ENCODE assay signal across 22 cellular contexts in the genomic region with DNA sequence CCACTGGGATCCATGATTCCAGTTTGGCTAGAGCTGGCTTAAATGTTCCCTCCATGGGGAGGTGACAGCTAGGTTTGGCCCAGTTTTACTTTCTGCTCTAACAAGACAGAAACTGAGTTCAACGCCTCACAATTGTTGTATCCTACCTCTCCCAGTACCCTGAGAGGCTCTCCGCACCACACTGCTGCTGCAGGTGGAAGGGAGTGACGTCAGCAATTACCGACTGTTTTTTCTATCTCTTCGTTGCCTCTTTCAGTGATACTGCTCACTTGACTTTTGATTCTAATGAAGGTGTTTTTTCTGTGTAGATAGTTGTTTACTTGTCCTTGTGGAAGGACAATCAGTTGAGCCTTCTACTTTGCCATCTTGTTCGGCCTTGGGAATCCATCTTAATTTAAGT.
DNase-seq lines count a peak whose midpoint lies in the region; ATAC-seq, FAIRE-seq and TF ChIP-seq lines count a peak whose summit lies in the region.
"Had no signal": no experiment of that assay in that cellular context is flagged by ENCODE, and none has a peak within 500 bp of the region (broad histone marks: within the 10 kb centered on the region; RNA-seq: fewer than 3 reads in every experiment).

No MANE protein-coding gene starts in this region.

- peak overlapping the region; percentile 93 for H4K91ac ChIP-seq in trophoblast cell (ENCODE audit: low read depth, low read length)

- CTCF ChIA-PET in HepG2 (lab: Yijun Ruan, JAX; ENCODE audit: low intra/inter-chr PET ratio, low total read pairs) (no interaction called here), PC-9 (lab: Charles Lee) (no interaction called here)

- H3K9ac ChIP-seq in HepG2 (ENCODE audit: insufficient read depth, low read depth, low read length) (no peak overlapping the region), trophoblast cell (ENCODE audit: low read length) (no peak overlapping the region)
- H3K9ac ChIP-seq: BLaER1 treated with 17β-estradiol and CSF1 and Interleukin-3, amounts not matched to agents 10 nM and 100 nM had no signal

- peak overlapping the region; percentile 96 for H2BK120ac ChIP-seq in trophoblast cell (ENCODE audit: insufficient read depth, low read length, poor library complexity)

- H3K14ac ChIP-seq in trophoblast cell (ENCODE audit: low read length), result peak overlapping the region; percentile 91

- no peak overlapping the region for H4K12ac ChIP-seq in trophoblast cell (ENCODE audit: low read depth, low read length)

- H3K4me1 ChIP-seq in HepG2 (ENCODE audit: insufficient read depth, low read length) (0 out of 2 replicates have a peak, but pooled peaks cover 4% of the 10 kb centered on the region), right lobe of liver (no peaks in the 10 kb centered on the region), PC-9 (replicated peaks; ENCODE audit: insufficient read depth) (peaks cover 27% of the 10 kb centered on the region), trophoblast cell (ENCODE audit: control insufficient read depth in 1 of 2, insufficient read depth in 2 of 2, low read length in 2 of 2) (peaks cover 6 to 7% of the 10 kb centered on the region in 2 experiments)
- H3K4me1 ChIP-seq: A549, BE2C had no signal

- WGBS in HepG2 (ENCODE audit: low lambda C conversion rate), result 30% methylated on average over 6 of the region's 6 CpGs
- 77% methylated on average over 6 of the region's 6 CpGs for WGBS in right lobe of liver (ENCODE audit: insufficient coverage, low coverage, low lambda C conversion rate, missing lambda C conversion rate)
- WGBS in trophoblast cell (ENCODE audit: extremely low coverage, insufficient coverage, insufficient read length), result no CpG with 5 or more reads among the region's 6 CpGs

- peaks cover 9% of the 10 kb centered on the region for H3F3A ChIP-seq in PC-9 (ENCODE audit: insufficient read depth, low read depth)

- ATAC-seq in HepG2 (no peak), right lobe of liver (no peak), esophagus mucosa (no peak)
- ATAC-seq in activated CD4-positive, CD25-positive, alpha-beta regulatory T cell treated with anti-CD3 and anti-CD28 coated beads, Interleukin-2, amount 50 U/mL, for 24 hours, result no peak
- ATAC-seq: A549, HCT116 had no signal

- POLR2A ChIA-PET in HepG2 (lab: Yijun Ruan, JAX), result no interaction called here
- POLR2A ChIA-PET in PC-9 (lab: Charles Lee; ENCODE audit: unreplicated experiment), result no interaction called here

- no peak for TF ChIP-seq POLR2A in HepG2 (IDR thresholded peaks at IDR 0.05; ENCODE audit: insufficient read depth in 1 of 2, low read depth in 2 of 2, low read length in 2 of 2)
- no peak for TF ChIP-seq POLR2A in right lobe of liver (IDR thresholded peaks at IDR 0.05)

- H3K4me2 ChIP-seq in HepG2 (ENCODE audit: low read depth, low read length) (no peak overlapping the region), PC-9 (no peak overlapping the region), trophoblast cell (ENCODE audit: low read length) (no peak overlapping the region)
- H3K4me2 ChIP-seq: A549; BLaER1 treated with 17β-estradiol and CSF1 and Interleukin-3, amounts not matched to agents 10 nM and 100 nM had no signal

- intact Hi-C loops in HepG2 (cut with micrococcal nuclease; ENCODE audit: unreplicated experiment) (no loop called here), right lobe of liver (cut with DNase I) (no loop called here), PC-9 (cut with micrococcal nuclease; ENCODE audit: unreplicated experiment) (no loop called here)

- H2AK5ac ChIP-seq in trophoblast cell (ENCODE audit: low read length), result peak overlapping the region; percentile 92

- H2AFZ ChIP-seq in HepG2 (ENCODE audit: low read length) (no peak overlapping the region), PC-9 (no peak overlapping the region), trophoblast cell (ENCODE audit: insufficient read depth, low read length, poor library complexity) (no peak overlapping the region)

- in situ Hi-C loops in HepG2 (cut with HindIII; ENCODE audit: extremely low pct_ligation_motif_present, low pct_unique_long_range_greater_than_20kb), result no loop called here

- no peak for FAIRE-seq in HepG2 (lab: Jason Lieb, UNC)
- FAIRE-seq: A549, G401.6, GM12892, H1 had no signal

- H4K20me1 ChIP-seq in HepG2 (ENCODE audit: insufficient read depth, low read length) (no peaks in the 10 kb centered on the region), PC-9 (ENCODE audit: insufficient read depth) (no peaks in the 10 kb centered on the region)
- H4K20me1 ChIP-seq: BLaER1 treated with 17β-estradiol and CSF1 and Interleukin-3, amounts not matched to agents 10 nM and 100 nM had no signal

- BruUV-seq in HepG2 (replicated peaks; lab: Mats Ljungman, UMichigan) (no TSS peak), PC-9 (replicated peaks; lab: Mats Ljungman, UMichigan) (no TSS peak)

- TF ChIP-seq CTCF in HepG2 (CRISPR knock-in tag; IDR thresholded peaks at IDR 0.05) (no peak), right lobe of liver (IDR thresholded peaks at IDR 0.05) (no peak), PC-9 (conservative IDR thresholded peaks at IDR 0.05) (no peak)

- H3K27ac ChIP-seq in HepG2 (ENCODE audit: extremely low read length, insufficient read depth, low read length), result no peak overlapping the region
- no peak overlapping the region for H3K27ac ChIP-seq in right lobe of liver
- peak overlapping the region; percentile 79; the same call in 1 of the 2 replicates for H3K27ac ChIP-seq in PC-9
- no peak overlapping the region for H3K27ac ChIP-seq in trophoblast cell (ENCODE audit: low read depth, low read length)
- H3K27ac ChIP-seq: A549; BLaER1 treated with 17β-estradiol and CSF1 and Interleukin-3, amounts not matched to agents 10 nM and 100 nM had no signal

- H4K8ac ChIP-seq in trophoblast cell (ENCODE audit: low read depth, low read length), result peak overlapping the region; percentile 59

- H3K79me2 ChIP-seq in HepG2 (ENCODE audit: insufficient read depth, low read length) (no peaks in the 10 kb centered on the region), PC-9 (ENCODE audit: low read depth) (no peaks in the 10 kb centered on the region), trophoblast cell (ENCODE audit: control insufficient read depth, insufficient read depth, low read length, poor library complexity) (peaks cover 3% of the 10 kb centered on the region)

- peaks cover 34% of the 10 kb centered on the region for H3K79me1 ChIP-seq in trophoblast cell (ENCODE audit: low read length)

- H3K18ac ChIP-seq in trophoblast cell (ENCODE audit: low read length), result peak overlapping the region; percentile 76

- H3K9me3 ChIP-seq in HepG2 (ENCODE audit: low read length) (peaks cover 30% of the 10 kb centered on the region), right lobe of liver (no peaks in the 10 kb centered on the region), PC-9 (ENCODE audit: insufficient read depth, low read depth) (peaks cover 43% of the 10 kb centered on the region), trophoblast cell (ENCODE audit: insufficient read depth, low read depth, low read length) (no peaks in the 10 kb centered on the region)
- H3K9me3 ChIP-seq: BE2C had no signal

- H3K23ac ChIP-seq in trophoblast cell (ENCODE audit: low read length), result no peak overlapping the region

- H3K4me3 ChIP-seq in HepG2 (replicated peaks in 1 of 3; ENCODE audit: insufficient read depth in 1 of 3, low read depth in 2 of 3, low read length in 3 of 3), result no peak overlapping the region
- no peak overlapping the region for H3K4me3 ChIP-seq in right lobe of liver
- 0 out of 2 replicates have a peak overlapping the region, but pooled peaks have one; percentile 12 for H3K4me3 ChIP-seq in PC-9
- H3K4me3 ChIP-seq in trophoblast cell (ENCODE audit: low read depth, low read length), result no peak overlapping the region
- H3K4me3 ChIP-seq: A549; BLaER1 treated with 17β-estradiol and CSF1 and Interleukin-3, amounts not matched to agents 10 nM and 100 nM had no signal

- peaks cover 0 to 4% of the 10 kb centered on the region in 2 experiments; a peak in 2 of 5 replicates for H3K27me3 ChIP-seq in HepG2 (ENCODE audit: control insufficient read depth in 1 of 2, insufficient read depth in 2 of 2, low read length in 2 of 2)
- H3K27me3 ChIP-seq in right lobe of liver, result no peaks in the 10 kb centered on the region
- no peaks in the 10 kb centered on the region for H3K27me3 ChIP-seq in PC-9 (ENCODE audit: insufficient read depth, low read depth)
- H3K27me3 ChIP-seq in trophoblast cell (ENCODE audit: insufficient read depth, low read length), result no peaks in the 10 kb centered on the region
- H3K27me3 ChIP-seq: BE2C; BLaER1 treated with 17β-estradiol and CSF1 and Interleukin-3, amounts not matched to agents 10 nM and 100 nM had no signal

- TF ChIP-seq EP300 in HepG2 (IDR thresholded peaks at IDR 0.05; ENCODE audit: low read depth in 2 of 2, low read length in 2 of 2), result no peak
- no peak for TF ChIP-seq EP300 in HepG2 (CRISPR knock-in tag; IDR thresholded peaks at IDR 0.05; ENCODE audit: borderline replicate concordance)

- no peaks in the 10 kb centered on the region for H3K9me2 ChIP-seq in PC-9 (ENCODE audit: insufficient read depth)

- no peaks in the 10 kb centered on the region for H3K36me3 ChIP-seq in HepG2 (replicated peaks in 1 of 2; ENCODE audit: control insufficient read depth in 1 of 2, insufficient read depth in 2 of 2, low read length in 2 of 2)
- no peaks in the 10 kb centered on the region for H3K36me3 ChIP-seq in right lobe of liver
- H3K36me3 ChIP-seq in PC-9 (ENCODE audit: low read depth), result 0 out of 2 replicates have a peak, but pooled peaks cover 20% of the 10 kb centered on the region
- peaks cover 0 to 6% of the 10 kb centered on the region in 2 experiments for H3K36me3 ChIP-seq in trophoblast cell (ENCODE audit: control insufficient read depth in 1 of 2, insufficient read depth in 2 of 2, low read length in 2 of 2)
- H3K36me3 ChIP-seq: BE2C; BLaER1 treated with 17β-estradiol and CSF1 and Interleukin-3, amounts not matched to agents 10 nM and 100 nM had no signal

- H3K4ac ChIP-seq in trophoblast cell (ENCODE audit: low read depth, low read length), result peak overlapping the region; percentile 2

- DNase-seq in HepG2 (ENCODE audit: low spot score), result no peak
- no peak for DNase-seq in right lobe of liver
- no peak for DNase-seq in PC-9
- DNase-seq in trophoblast cell, result no peak
- no peak for DNase-seq in amygdala (lab: John Stamatoyannopoulos, UW)
- DNase-seq: 8988T; ACHN; AML-193; BE2C; CD4-positive, alpha-beta T cell; CD8-positive, alpha-beta memory T cell; DMS153; DND-41; H9 had no signal

- TF ChIP-seq RAD21 in HepG2 (CRISPR knock-in tag; IDR thresholded peaks at IDR 0.05), result no peak

- H2BK12ac ChIP-seq in trophoblast cell (ENCODE audit: low read length), result peak overlapping the region; percentile 99

- H2BK5ac ChIP-seq in trophoblast cell (ENCODE audit: low read depth, low read length, poor library complexity), result peak overlapping the region; percentile 75

TF ChIP-seq in HepG2, 621 proteins besides CTCF, POLR2A, EP300 and RAD21 (continues in another document):
- TF ChIP-seq KLF11 (CRISPR knock-in tag; IDR thresholded peaks at IDR 0.05), result no peak
